7 cellular contexts compared by ENCODE assay signal in the genomic region with DNA sequence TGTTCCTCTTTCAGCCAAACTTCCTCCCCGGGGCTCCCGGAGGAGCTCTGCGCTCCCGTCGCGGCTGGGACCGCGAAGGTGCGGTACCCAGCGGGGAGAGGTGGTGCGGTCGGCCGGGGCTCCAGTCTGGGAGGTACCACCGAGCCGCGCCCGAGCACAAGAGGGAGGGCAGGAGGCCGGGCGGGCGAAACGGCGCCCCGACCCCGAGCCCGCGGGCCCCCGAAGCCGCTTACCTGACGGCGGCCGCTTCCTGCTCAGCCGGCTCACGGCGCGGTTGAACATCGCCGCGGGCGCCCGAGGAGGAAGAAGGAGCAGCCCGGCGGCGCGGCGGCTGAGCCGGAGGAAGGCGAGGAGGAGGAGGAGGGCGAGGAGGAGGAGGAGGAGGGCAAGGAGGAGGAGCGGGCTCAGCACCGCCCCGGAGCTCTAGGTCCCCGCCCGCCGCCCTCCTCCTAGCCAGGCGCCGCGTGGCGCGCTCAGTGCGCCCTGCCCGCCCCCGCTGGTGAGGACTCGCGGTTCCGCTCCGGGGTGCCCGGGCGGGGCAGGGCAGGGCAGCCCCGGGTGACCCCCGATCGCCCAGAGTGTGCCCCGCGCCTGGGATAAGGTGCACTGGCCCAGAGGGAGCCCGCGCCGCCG. TPM values are rescaled to one million over a fixed set of nuclear protein-coding genes. Genes with fewer than 3 reads are reported as not detected.
DNase-seq lines count a peak whose midpoint lies in the region; ATAC-seq and TF ChIP-seq lines count a peak whose summit lies in the region.

A gene with protein sequence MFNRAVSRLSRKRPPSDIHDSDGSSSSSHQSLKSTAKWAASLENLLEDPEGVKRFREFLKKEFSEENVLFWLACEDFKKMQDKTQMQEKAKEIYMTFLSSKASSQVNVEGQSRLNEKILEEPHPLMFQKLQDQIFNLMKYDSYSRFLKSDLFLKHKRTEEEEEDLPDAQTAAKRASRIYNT (minus strand): TSS at position 363 of the 633 bp plus-strand sequence. CDS start 81 bp downstream, at position 282.

- no peaks in the 10 kb centered on the region for H3K36me3 ChIP-seq in endodermal cell (ENCODE audit: control insufficient read depth, insufficient read depth, low read length)

- H3K4me3 ChIP-seq in endodermal cell (ENCODE audit: low read length), result peak within 1 kb of the TSS; percentile 76
- peak within 1 kb of the TSS; percentile 73 for H3K4me3 ChIP-seq in mononuclear cell (ENCODE audit: low read length)

- H3K27me3 ChIP-seq in endodermal cell (ENCODE audit: control insufficient read depth, insufficient read depth, low read length, poor library complexity, severe bottlenecking) (peaks cover 74% of the 10 kb centered on the region), mononuclear cell (ENCODE audit: insufficient read depth, low read length) (no peaks in the 10 kb centered on the region)

- peak within 1 kb of the TSS; percentile 59 for H3K4me3 Mint-ChIP-seq in endodermal cell

- H3K4me1 Mint-ChIP-seq in endodermal cell, result peaks cover 21% of the 10 kb centered on the region

- H3K27ac ChIP-seq in endodermal cell (ENCODE audit: low read depth, low read length), result no peak within 1 kb of the TSS

- peaks cover 80% of the 10 kb centered on the region for H3K27me3 Mint-ChIP-seq in endodermal cell (ENCODE audit: insufficient read depth)

- no peaks in the 10 kb centered on the region for H3K36me3 Mint-ChIP-seq in endodermal cell (ENCODE audit: low read depth)

- 0 to 1% methylated on average over 12 to 76 of the region's 77 CpGs for WGBS in endodermal cell (ENCODE audit: insufficient coverage in 1 of 2, insufficient read length in 1 of 2), 2 experiments

- H3K4me1 ChIP-seq in endodermal cell (ENCODE audit: control insufficient read depth, insufficient read depth, low read length) (peaks cover 4% of the 10 kb centered on the region), mononuclear cell (ENCODE audit: insufficient read depth, low read length) (peaks cover 51% of the 10 kb centered on the region)

- ATAC-seq in GM18517 (IDR thresholded peaks at IDR 0.05; ENCODE audit: unreplicated experiment) (peak; percentile 39), HG02798 (IDR thresholded peaks at IDR 0.05; ENCODE audit: poor library complexity, unreplicated experiment) (peak; percentile 82)

- H3K27ac Mint-ChIP-seq in endodermal cell, result no peak within 1 kb of the TSS

- H3K9me3 Mint-ChIP-seq in endodermal cell, result no peaks in the 10 kb centered on the region

- H3K9ac ChIP-seq in endodermal cell (ENCODE audit: extremely low read depth, low read length, poor library complexity, severe bottlenecking), result no peak within 1 kb of the TSS

- DNase-seq in NCI-H460 (ENCODE audit: extremely low read depth, low read depth) (peak; percentile 69), endodermal cell (peak; percentile 86)
- peak; percentile 88 to 89 for DNase-seq in activated CD4-positive, alpha-beta T cell treated with anti-CD3 and anti-CD28 coated beads, Interleukin-2, amount 50 U/mL, for 48 hours
- DNase-seq in stimulated activated CD8-positive, alpha-beta memory T cell treated with anti-CD3 and anti-CD28 coated beads, Interleukin-2, amount 100 ng/mL, for 48 hours (ENCODE audit: low read depth in 2 of 2), result peak; percentile 78 to 81

- H3K9me3 ChIP-seq in endodermal cell (ENCODE audit: control insufficient read depth, low read length) (no peaks in the 10 kb centered on the region), mononuclear cell (ENCODE audit: low read depth, low read length) (no peaks in the 10 kb centered on the region)

- TF ChIP-seq CTCF in endodermal cell (conservative IDR thresholded peaks at IDR 0.05), result no peak

RNA-seq across cellular contexts. Expression of the gene that starts here (rescaled TPM):
- 39.1 and 43.6 TPM in 2 replicates for total RNA-seq in NCI-H460 (2014; rRNA removed; shearing (Covaris generic))
- 51.1 and 57.5 TPM in 2 replicates for polyA plus RNA-seq in NCI-H460 (2014; cell fraction: nucleus; rRNA removed)
- total RNA-seq in endodermal cell, result 1 to 10 TPM; 4.3 to 7.5 TPM
- polyA plus RNA-seq in endodermal cell (2013, experiment 1 of 2), result 9.8 TPM
- polyA plus RNA-seq in endodermal cell (2013, experiment 2 of 2), result 8.5 TPM
- 181 TPM for total RNA-seq in mononuclear cell
